ENCODE assay signal across 1 cellular context in genomic region chr19:2700660-2701360, GRCh38.
TF ChIP-seq lines count a peak whose summit lies in the region.

No MANE protein-coding gene starts in this region.

TF ChIP-seq in GM12878, 131 proteins besides CTCF, POLR2A, EP300 and RAD21:
- TF ChIP-seq MLLT1 (IDR thresholded peaks at IDR 0.05) (peak; percentile 74; the same call in 1 of the 2 replicates), RB1 (IDR thresholded peaks at IDR 0.05; ENCODE audit: borderline replicate concordance) (no peak)
